Comparison of ENCODE assay signal across 13 cellular contexts in the genomic region with DNA sequence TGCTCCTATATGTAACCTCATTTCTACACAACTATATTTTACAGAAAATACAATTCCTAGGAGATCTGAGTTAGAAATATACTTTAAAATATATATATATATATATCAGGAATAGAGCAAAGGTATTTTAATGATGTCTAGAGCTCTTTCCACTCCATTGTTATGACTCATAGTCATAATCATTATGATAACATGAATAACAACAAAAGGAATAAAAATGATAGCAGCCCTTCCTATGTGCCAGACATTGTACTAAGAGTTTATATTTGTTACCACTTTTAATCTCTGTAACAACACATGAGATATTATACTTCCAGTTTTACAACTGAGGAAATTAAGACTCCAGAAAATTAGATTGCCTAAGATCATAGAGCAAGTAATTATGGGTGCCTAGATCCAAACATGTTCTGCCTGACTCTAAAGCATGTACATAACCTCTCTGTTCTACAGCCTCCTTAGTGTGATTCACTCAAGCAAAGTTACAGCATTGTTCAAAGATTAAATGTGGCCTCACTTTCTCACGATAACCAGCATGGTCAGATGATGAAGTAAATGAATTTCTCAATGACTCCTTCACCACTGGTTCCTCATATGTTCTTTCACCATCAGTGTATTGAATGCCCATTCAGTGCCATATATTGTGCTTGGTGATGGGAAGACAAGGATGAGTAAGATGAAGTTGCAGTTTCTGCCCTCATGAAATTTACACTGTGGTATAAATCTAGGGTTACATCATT.
DNase-seq lines count a peak whose midpoint lies in the region; ATAC-seq, FAIRE-seq and TF ChIP-seq lines count a peak whose summit lies in the region.
"Had no signal": no experiment of that assay in that cellular context is flagged by ENCODE, and none has a peak within 500 bp of the region (broad histone marks: within the 10 kb centered on the region; RNA-seq: fewer than 3 reads in every experiment).

No MANE protein-coding gene starts in this region.

- no peak overlapping the region for H3K4me3 Mint-ChIP-seq in osteocyte (ENCODE audit: unreplicated experiment)
- H3K4me3 Mint-ChIP-seq: activated CD4-positive, alpha-beta T cell treated with anti-CD3 and anti-CD28 coated beads, Interleukin-2, amount 10 ng/mL, durations not matched to agents 7 days and 5 days had no signal

- BruUV-seq in mammary epithelial cell (replicated peaks; lab: Mats Ljungman, UMichigan): no TSS peak

- FAIRE-seq in HTR-8/SVneo (lab: Jason Lieb, UNC): no peak

- in situ Hi-C loops in mammary epithelial cell (cut with MboI; ENCODE audit: low sequenced_read_pairs in 2 of 2): no loop called here

- H3K4me1 ChIP-seq in heart left ventricle (peaks cover 0 to 24% (median 4%) of the 10 kb centered on the region in 12 donors), mammary epithelial cell (ENCODE audit: insufficient read depth, low read length) (peaks cover 22% of the 10 kb centered on the region), tibial artery (peaks cover 0 to 41% (median 24%) of the 10 kb centered on the region in 4 donors)
- H3K4me1 ChIP-seq: tibial nerve had no signal

- H3K27me3 ChIP-seq in heart left ventricle (no peaks in the 10 kb centered on the region), mammary epithelial cell (ENCODE audit: insufficient read depth, low read length) (no peaks in the 10 kb centered on the region), tibial artery (no peaks in the 10 kb centered on the region)
- H3K27me3 ChIP-seq: tibial nerve had no signal

- H3K9me3 Mint-ChIP-seq in osteocyte (ENCODE audit: unreplicated experiment): no peaks in the 10 kb centered on the region
- H3K9me3 Mint-ChIP-seq: activated CD4-positive, alpha-beta T cell treated with anti-CD3 and anti-CD28 coated beads, Interleukin-2, amount 10 ng/mL, durations not matched to agents 7 days and 5 days had no signal

- H3K79me2 ChIP-seq in mammary epithelial cell (ENCODE audit: insufficient read depth, low read length): no peaks in the 10 kb centered on the region

- H3K4me1 Mint-ChIP-seq in osteocyte (ENCODE audit: unreplicated experiment): peaks cover 11% of the 10 kb centered on the region
- H3K4me1 Mint-ChIP-seq: activated CD4-positive, alpha-beta T cell treated with anti-CD3 and anti-CD28 coated beads, Interleukin-2, amount 10 ng/mL, durations not matched to agents 7 days and 5 days had no signal

- H2AFZ ChIP-seq in mammary epithelial cell (ENCODE audit: low read depth, low read length): peak overlapping the region; percentile 6

- CTCF ChIA-PET in mammary epithelial cell (lab: Charles Lee; ENCODE audit: low non-redundant PET): no interaction called here

- H3K9ac ChIP-seq in mammary epithelial cell (ENCODE audit: insufficient read depth, low read length): no peak overlapping the region

- H3K9me3 ChIP-seq in heart left ventricle (no peaks in the 10 kb centered on the region), mammary epithelial cell (replicated peaks; ENCODE audit: insufficient read depth, low read length) (no peaks in the 10 kb centered on the region), tibial artery (no peaks in the 10 kb centered on the region)
- H3K9me3 ChIP-seq: tibial nerve had no signal

- intact Hi-C loops in heart left ventricle (cut with DNase I) (loop anchor here in 5 of 10 donors (2.0 to 10.0 kb wide), 8 partner anchors 91 to 454 kb away; a partner anchor contains a TSS), Right ventricle myocardium inferior (cut with DNase I) (loop anchor here (5.0 to 10.0 kb wide), 4 partner anchors 91 to 356 kb away; no protein-coding TSS in a partner anchor), mammary epithelial cell (cut with micrococcal nuclease) (no loop called here), left ventricle myocardium superior (cut with micrococcal nuclease) (no loop called here), tibial artery (cut with DNase I; ENCODE audit: low total_unique reads) (no loop called here)

- H3K4me3 ChIP-seq in heart left ventricle (no peak overlapping the region), mammary epithelial cell (replicated peaks in 1 of 3; ENCODE audit: insufficient read depth in 1 of 3, low read depth in 2 of 3, low read length in 3 of 3) (no peak overlapping the region), tibial artery (no peak overlapping the region)
- H3K4me3 ChIP-seq: tibial nerve had no signal

- H3K27ac ChIP-seq in heart left ventricle: peak overlapping the region; percentile 56 to 93 (median 82)
- peak overlapping the region; percentile 50 for H3K27ac ChIP-seq in mammary epithelial cell (ENCODE audit: insufficient read depth, low read depth, low read length)
- H3K27ac ChIP-seq in tibial artery: peak overlapping the region; percentile 47 to 69
- H3K27ac ChIP-seq: tibial nerve had no signal

- H3K27ac Mint-ChIP-seq in osteocyte (ENCODE audit: unreplicated experiment): no peak overlapping the region
- H3K27ac Mint-ChIP-seq: activated CD4-positive, alpha-beta T cell treated with anti-CD3 and anti-CD28 coated beads, Interleukin-2, amount 10 ng/mL, durations not matched to agents 7 days and 5 days had no signal

- no peak for TF ChIP-seq CTCF in heart left ventricle (IDR thresholded peaks at IDR 0.05)
- TF ChIP-seq CTCF in mammary epithelial cell (conservative IDR thresholded peaks at IDR 0.05 in 1 of 2, IDR thresholded peaks at IDR 0.05 in 1 of 2; ENCODE audit: extremely low read depth in 1 of 2, insufficient read depth in 1 of 2, low read depth in 1 of 2, low read length in 2 of 2): no peak
- no peak for TF ChIP-seq CTCF in tibial artery (IDR thresholded peaks at IDR 0.05)
- no peak for TF ChIP-seq CTCF in osteocyte (IDR thresholded peaks at IDR 0.05)

- no peaks in the 10 kb centered on the region for H3K27me3 Mint-ChIP-seq in osteocyte (ENCODE audit: unreplicated experiment)
- H3K27me3 Mint-ChIP-seq: activated CD4-positive, alpha-beta T cell treated with anti-CD3 and anti-CD28 coated beads, Interleukin-2, amount 10 ng/mL, durations not matched to agents 7 days and 5 days had no signal

- H3K36me3 Mint-ChIP-seq in osteocyte (ENCODE audit: unreplicated experiment): no peaks in the 10 kb centered on the region

- dilution Hi-C loops in mammary epithelial cell (cut with HindIII; ENCODE audit: low sequenced_read_pairs): no loop called here

- WGBS in heart left ventricle, 4 donors: 36 to 52% (median 47%) methylated on average over 1 of the region's 1 CpG
- 9% methylated on average over 1 of the region's 1 CpG for WGBS in mammary epithelial cell (ENCODE audit: low coverage, missing lambda C conversion rate)

- H4K20me1 ChIP-seq in mammary epithelial cell (ENCODE audit: insufficient read depth, low read length): no peaks in the 10 kb centered on the region

- H3K36me3 ChIP-seq in heart left ventricle (no peaks in the 10 kb centered on the region), mammary epithelial cell (ENCODE audit: insufficient read depth, low read length) (no peaks in the 10 kb centered on the region), tibial artery (no peaks in the 10 kb centered on the region)
- H3K36me3 ChIP-seq: tibial nerve had no signal

- DNase-seq in heart left ventricle (no peak), Right ventricle myocardium inferior (ENCODE audit: missing footprints) (no peak), mammary epithelial cell (peak; percentile 91), left ventricle myocardium superior (no peak), tibial artery (no peak), osteocyte (ENCODE audit: extremely low spot score, unreplicated experiment) (no peak), activated gamma-delta T cell (lab: John Stamatoyannopoulos, UW) (no peak), HTR-8/SVneo (ENCODE audit: insufficient read length, low spot score) (no peak)
- DNase-seq: activated CD4-positive, alpha-beta T cell treated with anti-CD3 and anti-CD28 coated beads, Interleukin-2, amount 10 ng/mL, durations not matched to agents 7 days and 5 days; activated effector memory CD4-positive, alpha-beta T cell treated with Interleukin-2 at 50 U/mL for 16 hours; cortex of kidney; NCI-H524 treated with DMSO at 0.1 percent for 48 hours had no signal

- TF ChIP-seq POLR2A in heart left ventricle (IDR thresholded peaks at IDR 0.05): no peak

- ATAC-seq in heart left ventricle (peak in 1 of 4 donors; percentile 26), Right ventricle myocardium inferior (no peak), left ventricle myocardium superior (peak; percentile 37)

- peak overlapping the region; percentile 61 for H3K4me2 ChIP-seq in mammary epithelial cell (ENCODE audit: insufficient read depth, low read depth, low read length)
